ENCODE assay signal across 12 cellular contexts in genomic region chr10:79018591-79019011, GRCh38. TPM values are rescaled to one million over a fixed set of nuclear protein-coding genes. Genes with fewer than 3 reads are reported as not detected.
A peak's percentile ranks its signal among the peaks of the same experiment; 100 is the strongest.
DNase-seq lines count a peak whose midpoint lies in the region; ATAC-seq, FAIRE-seq and TF ChIP-seq lines count a peak whose summit lies in the region.
"Had no signal": no experiment of that assay in that cellular context is flagged by ENCODE, and none has a peak within 500 bp of the region (broad histone marks: within the 10 kb centered on the region; RNA-seq: fewer than 3 reads in every experiment).

No MANE protein-coding gene starts in this region.

- peaks cover 4% of the 10 kb centered on the region for H3K4me1 Mint-ChIP-seq in astrocyte (ENCODE audit: low read depth, unreplicated experiment)
- peaks cover 7% of the 10 kb centered on the region for H3K4me1 Mint-ChIP-seq in activated T-helper 17 cell treated with anti-CD3 and anti-CD28 coated beads, Interleukin-2, amount 50 U/mL, for 72 hours

- ATAC-seq in Right ventricle myocardium superior (ENCODE audit: poor library complexity) (peak; percentile 3), left ventricle myocardium superior (no peak), right cardiac atrium (peak in 1 of 2 donors; percentile 12), aorta (ENCODE audit: low FRiP score) (no peak), HG03457 (IDR thresholded peaks at IDR 0.05; ENCODE audit: unreplicated experiment) (no peak)
- ATAC-seq in activated T-helper 17 cell treated with anti-CD3 and anti-CD28 coated beads, Interleukin-2, amount 50 U/mL, for 72 hours (replicated peaks), result no peak
- ATAC-seq: naive thymus-derived CD4-positive, alpha-beta T cell had no signal

- no peak for DNase-seq in Right ventricle myocardium superior
- no peak for DNase-seq in left ventricle myocardium superior
- peak; percentile 13 for DNase-seq in astrocyte (ENCODE audit: low read depth)
- peak in 1 of 3 donors; percentile 59 for DNase-seq in right cardiac atrium
- peak; percentile 30 to 48 for DNase-seq in aorta
- DNase-seq in thyroid gland, result no peak
- DNase-seq: Karpas-422; naive thymus-derived CD4-positive, alpha-beta T cell; NCI-H526 treated with DMSO at 0.1 percent for 48 hours had no signal

- intact Hi-C loops in Right ventricle myocardium superior (cut with DNase I), result no loop called here
- intact Hi-C loops in left ventricle myocardium superior (cut with micrococcal nuclease), result no loop called here
- intact Hi-C loops in right cardiac atrium (cut with DNase I), result no loop called here
- intact Hi-C loops in aorta (cut with DNase I), result no loop called here
- intact Hi-C loops in thyroid gland (cut with DNase I), result no loop called here

- H4K20me1 ChIP-seq in astrocyte (ENCODE audit: insufficient read depth, low read length), result no peaks in the 10 kb centered on the region

- H3K27me3 ChIP-seq in astrocyte (ENCODE audit: insufficient read depth, low read length) (peaks cover 4% of the 10 kb centered on the region), right cardiac atrium (ENCODE audit: control insufficient read depth, insufficient read depth) (no peaks in the 10 kb centered on the region), aorta (ENCODE audit: control insufficient read depth in 1 of 2, insufficient read depth in 2 of 2, low read length in 1 of 2) (no peaks in the 10 kb centered on the region), thyroid gland (no peaks in the 10 kb centered on the region)
- H3K27me3 ChIP-seq: adrenal gland had no signal

- no peak overlapping the region for H3K9ac ChIP-seq in astrocyte (ENCODE audit: low read length)

- peaks cover 5% of the 10 kb centered on the region for H3K36me3 Mint-ChIP-seq in astrocyte (ENCODE audit: low read depth, unreplicated experiment)
- no peaks in the 10 kb centered on the region for H3K36me3 Mint-ChIP-seq in activated T-helper 17 cell treated with anti-CD3 and anti-CD28 coated beads, Interleukin-2, amount 50 U/mL, for 72 hours (ENCODE audit: low read depth)

- peaks cover 42% of the 10 kb centered on the region for H3K27me3 Mint-ChIP-seq in astrocyte (ENCODE audit: low read depth, unreplicated experiment)
- no peaks in the 10 kb centered on the region for H3K27me3 Mint-ChIP-seq in activated T-helper 17 cell treated with anti-CD3 and anti-CD28 coated beads, Interleukin-2, amount 50 U/mL, for 72 hours

- no peak overlapping the region for H3K4me2 ChIP-seq in astrocyte (ENCODE audit: low read length)

- no peak overlapping the region for H3K27ac ChIP-seq in astrocyte (ENCODE audit: low read depth, low read length)
- H3K27ac ChIP-seq in right cardiac atrium (ENCODE audit: low read length), result peak overlapping the region; percentile 40
- H3K27ac ChIP-seq in aorta (ENCODE audit: low read depth in 1 of 2, low read length in 2 of 2), result no peak overlapping the region
- no peak overlapping the region for H3K27ac ChIP-seq in thyroid gland

- H3K36me3 ChIP-seq in astrocyte (ENCODE audit: insufficient read depth, low read length), result no peaks in the 10 kb centered on the region
- no peaks in the 10 kb centered on the region for H3K36me3 ChIP-seq in aorta (ENCODE audit: control insufficient read depth in 1 of 2, insufficient read depth in 2 of 2, low read length in 1 of 2)
- no peaks in the 10 kb centered on the region for H3K36me3 ChIP-seq in thyroid gland
- H3K36me3 ChIP-seq: adrenal gland had no signal

- H3K27ac Mint-ChIP-seq in astrocyte (ENCODE audit: unreplicated experiment), result no peak overlapping the region
- no peak overlapping the region for H3K27ac Mint-ChIP-seq in activated T-helper 17 cell treated with anti-CD3 and anti-CD28 coated beads, Interleukin-2, amount 50 U/mL, for 72 hours

- H3K9me3 Mint-ChIP-seq in astrocyte (ENCODE audit: unreplicated experiment), result peaks cover 8% of the 10 kb centered on the region
- no peaks in the 10 kb centered on the region for H3K9me3 Mint-ChIP-seq in activated T-helper 17 cell treated with anti-CD3 and anti-CD28 coated beads, Interleukin-2, amount 50 U/mL, for 72 hours

- TF ChIP-seq CTCF in astrocyte (IDR thresholded peaks at IDR 0.05; ENCODE audit: insufficient read depth, low read depth, low read length) (no peak), thyroid gland (IDR thresholded peaks at IDR 0.05) (no peak)

- no peak for TF ChIP-seq POLR2A in thyroid gland (IDR thresholded peaks at IDR 0.05)

- no peak overlapping the region for H2AFZ ChIP-seq in astrocyte (ENCODE audit: low read depth, low read length)

- H3K4me1 ChIP-seq in astrocyte (ENCODE audit: insufficient read depth, low read length) (no peaks in the 10 kb centered on the region), right cardiac atrium (ENCODE audit: control insufficient read depth, insufficient read depth, low read length) (peaks cover 6% of the 10 kb centered on the region), aorta (ENCODE audit: control insufficient read depth in 1 of 2, insufficient read depth in 2 of 2, low read length in 2 of 2) (no peaks in the 10 kb centered on the region), thyroid gland (peaks cover 25 to 27% of the 10 kb centered on the region in 2 donors)

- WGBS in right cardiac atrium, result 58% methylated on average over 5 of the region's 5 CpGs
- 95 to 97% methylated on average over 5 of the region's 5 CpGs for WGBS in aorta, 2 donors
- 79 to 98% methylated on average over 4 to 5 of the region's 5 CpGs for WGBS in thyroid gland, 2 donors

- H3K4me3 Mint-ChIP-seq in astrocyte (ENCODE audit: unreplicated experiment), result no peak overlapping the region
- no peak overlapping the region for H3K4me3 Mint-ChIP-seq in activated T-helper 17 cell treated with anti-CD3 and anti-CD28 coated beads, Interleukin-2, amount 50 U/mL, for 72 hours
- H3K4me3 Mint-ChIP-seq: naive thymus-derived CD4-positive, alpha-beta T cell had no signal

- no peaks in the 10 kb centered on the region for H3K9me3 ChIP-seq in astrocyte (ENCODE audit: insufficient read depth, low read depth, low read length)
- H3K9me3 ChIP-seq in right cardiac atrium (ENCODE audit: control insufficient read depth, low read length), result no peaks in the 10 kb centered on the region
- no peaks in the 10 kb centered on the region for H3K9me3 ChIP-seq in aorta (ENCODE audit: control insufficient read depth, low read length)
- H3K9me3 ChIP-seq in thyroid gland, result no peaks in the 10 kb centered on the region
- H3K9me3 ChIP-seq: adrenal gland had no signal

- no peaks in the 10 kb centered on the region for H3K79me2 ChIP-seq in astrocyte (ENCODE audit: insufficient read depth, low read length)

- no peak overlapping the region for H3K4me3 ChIP-seq in astrocyte (ENCODE audit: insufficient read depth, low read depth, low read length)
- no peak overlapping the region for H3K4me3 ChIP-seq in right cardiac atrium (ENCODE audit: low read length)
- no peak overlapping the region for H3K4me3 ChIP-seq in aorta (ENCODE audit: low read length in 2 of 2)
- H3K4me3 ChIP-seq in thyroid gland (replicated peaks in 1 of 3), result no peak overlapping the region
- H3K4me3 ChIP-seq: adrenal gland had no signal

- no peak for FAIRE-seq in astrocyte (lab: Jason Lieb, UNC)

RNA-seq across cellular contexts. Expression of gene ZMIZ1, which starts 50.2 kb away (rescaled TPM):
- 44.8 TPM for total RNA-seq in Right ventricle myocardium superior
- 49.5 TPM for total RNA-seq in left ventricle myocardium superior
- 45.5 and 49.7 TPM in 2 replicates for total RNA-seq in astrocyte
- total RNA-seq in right cardiac atrium, result 10 to 100 TPM; 67.4 to 83.1 (median 72.9) TPM
- 38.0 TPM for polyA plus RNA-seq in right cardiac atrium
- total RNA-seq in aorta, result 10 to 100 TPM; 48.5 to 84.1 TPM
- 1 to 10 TPM; 7.8 to 8.0 TPM for polyA plus RNA-seq in aorta
- total RNA-seq in activated T-helper 17 cell treated with anti-CD3 and anti-CD28 coated beads, Interleukin-2, amount 50 U/mL, for 72 hours, result 10 to 100 TPM; 32.9 to 82.6 TPM
- 100 to 1,000 TPM in 2 of 4 donors, 10 to 100 TPM in 2; 59.9 to 128 (median 94.4) TPM for total RNA-seq in thyroid gland

Comparison
In these comparisons a context has a peak if more than half of its experiments do, and no peak if none do; other contexts are left out.
1. DNase-seq: peak in astrocyte (single experiment) and aorta (2 of 2); none in Right ventricle myocardium superior (single experiment), left ventricle myocardium superior (single experiment) and thyroid gland (0 of 2).